ENCODE assay signal across 23 cellular contexts in genomic region chr3:121786485-121786884, GRCh38. TPM values are rescaled to one million over a fixed set of nuclear protein-coding genes. Genes with fewer than 3 reads are reported as not detected.
DNase-seq lines count a peak whose midpoint lies in the region; ATAC-seq and TF ChIP-seq lines count a peak whose summit lies in the region.
"Had no signal": no experiment of that assay in that cellular context is flagged by ENCODE, and none has a peak within 500 bp of the region (broad histone marks: within the 10 kb centered on the region; RNA-seq: fewer than 3 reads in every experiment).

No MANE protein-coding gene starts in this region.

- ATAC-seq in Right ventricle myocardium superior (ENCODE audit: poor library complexity) (peak; percentile 58), HG03442 (IDR thresholded peaks at IDR 0.05; ENCODE audit: unreplicated experiment) (no peak), T-helper 17 cell (no peak)
- ATAC-seq: gastroesophageal sphincter, WTC11 had no signal

- H3K4me3 Mint-ChIP-seq in T-helper 17 cell, result no peak overlapping the region
- H3K4me3 Mint-ChIP-seq: WTC11 had no signal

- H3K27ac Mint-ChIP-seq in T-helper 17 cell, result no peak overlapping the region
- H3K27ac Mint-ChIP-seq: WTC11 had no signal

- H3K4me1 ChIP-seq in left ventricle myocardium inferior, result peaks cover 12% of the 10 kb centered on the region
- H3K4me1 ChIP-seq: gastroesophageal sphincter had no signal

- H3K9me3 ChIP-seq in left ventricle myocardium inferior (replicated peaks) (no peaks in the 10 kb centered on the region), T-helper 17 cell (ENCODE audit: control insufficient read depth, low read length, poor library complexity, severe bottlenecking) (no peaks in the 10 kb centered on the region)
- H3K9me3 ChIP-seq: gastroesophageal sphincter had no signal

- peak overlapping the region; percentile 28 for H3K27ac ChIP-seq in left ventricle myocardium inferior (replicated peaks)
- H3K27ac ChIP-seq: C4-2B, cardiac muscle cell, dorsolateral prefrontal cortex, gastroesophageal sphincter had no signal

- H3K36me3 Mint-ChIP-seq in T-helper 17 cell (ENCODE audit: low read depth), result peaks cover 19% of the 10 kb centered on the region

- no peaks in the 10 kb centered on the region for H3K27me3 Mint-ChIP-seq in T-helper 17 cell

- H3K4me3 ChIP-seq in left ventricle myocardium inferior, result no peak overlapping the region
- H3K4me3 ChIP-seq: cardiac muscle cell, dorsolateral prefrontal cortex, gastroesophageal sphincter had no signal

- peaks cover 4% of the 10 kb centered on the region for H3K4me1 Mint-ChIP-seq in T-helper 17 cell
- H3K4me1 Mint-ChIP-seq: WTC11 had no signal

- intact Hi-C loops in Right ventricle myocardium superior (cut with DNase I), result no loop called here
- intact Hi-C loops in cardiac septum (cut with DNase I), result no loop called here
- intact Hi-C loops in left ventricle myocardium inferior (cut with micrococcal nuclease), result no loop called here

- TF ChIP-seq CTCF in left ventricle myocardium inferior (IDR thresholded peaks at IDR 0.05; ENCODE audit: borderline replicate concordance), result no peak

- DNase-seq in Right ventricle myocardium superior (no peak), cardiac septum (ENCODE audit: low spot score) (no peak), astrocyte of the hippocampus (ENCODE audit: low read depth, low spot score) (peak; percentile 10), left ventricle myocardium inferior (no peak), T-helper 17 cell (no peak), NCI-H128 (lab: John Stamatoyannopoulos, UW; ENCODE audit: unreplicated experiment) (no peak), NCI-H2196 treated with DMSO at 0.1 percent for 48 hours (lab: John Stamatoyannopoulos, UW; ENCODE audit: unreplicated experiment) (no peak)
- DNase-seq: activated CD4-positive, alpha-beta T cell treated with anti-CD3 and anti-CD28 coated beads, Interleukin-2, amount 50 U/mL, for 4 hours; activated gamma-delta T cell treated with Interleukin-2 at 50 U/mL for 16 hours; dorsolateral prefrontal cortex; GOT3; mesendoderm; NCI-H1417; NCI-H2107; NCI-H524; occipital lobe; stimulated activated CD4-positive, alpha-beta T cell treated with anti-CD3 and anti-CD28 coated beads, Interleukin-12 subunit alpha, Interleukin-12 subunit beta, amount 100 ng/mL, for 4 hours; T-helper 9 cell had no signal

- H3K27me3 ChIP-seq in left ventricle myocardium inferior (ENCODE audit: low read depth), result no peaks in the 10 kb centered on the region
- H3K27me3 ChIP-seq: cardiac muscle cell, dorsolateral prefrontal cortex, gastroesophageal sphincter had no signal

- peaks cover 55% of the 10 kb centered on the region for H3K36me3 ChIP-seq in left ventricle myocardium inferior

RNA-seq across cellular contexts. Expression of gene GOLGB1, which starts 36.9 kb away (rescaled TPM):
- 43.2 TPM for total RNA-seq in Right ventricle myocardium superior
- 49.9 TPM for total RNA-seq in cardiac septum
- 56.1 TPM for total RNA-seq in left ventricle myocardium inferior
- total RNA-seq in T-helper 17 cell, result 10 to 100 TPM; 56.1 to 66.9 TPM

RNA-seq across cellular contexts. Expression of gene IQCB1, which starts 48.4 kb away (rescaled TPM):
- total RNA-seq in Right ventricle myocardium superior (7.5 TPM), cardiac septum (6.1 TPM), left ventricle myocardium inferior (5.7 TPM), T-helper 17 cell (10 to 100 TPM; 47.4 to 55.1 TPM)

RNA-seq across cellular contexts. Expression of gene EAF2, which starts 48.5 kb away (rescaled TPM):
- total RNA-seq in Right ventricle myocardium superior (2.6 TPM), cardiac septum (1.9 TPM), left ventricle myocardium inferior (4.1 TPM), T-helper 17 cell (1 to 10 TPM; 5.5 to 7.6 TPM)
